ENCODE assay signal across 8 cellular contexts in genomic region chrX:13742397-13743176, GRCh38. TPM values are rescaled to one million over a fixed set of nuclear protein-coding genes. Genes with fewer than 3 reads are reported as not detected.
DNase-seq lines count a peak whose midpoint lies in the region; ATAC-seq and TF ChIP-seq lines count a peak whose summit lies in the region.

No MANE protein-coding gene starts in this region.

- peak overlapping the region; percentile 88 to 89 for H3K27ac Mint-ChIP-seq in T-cell

- H3K9me3 Mint-ChIP-seq in T-cell, result no peaks in the 10 kb centered on the region

- H3K36me3 ChIP-seq in gastroesophageal sphincter, result peaks cover 0 to 27% of the 10 kb centered on the region in 2 donors

- H3K36me3 Mint-ChIP-seq in T-cell, result peaks cover 20% of the 10 kb centered on the region

- POLR2A ChIA-PET in T-cell (lab: Charles Lee), result interaction anchor here in 1 of 2 donors (0.5 to 1.3 kb wide), 4 partner anchors 8 to 73 kb away, joined by 3 to 11 read pairs (median 3); partner anchors contain the start of genes OFD1 and TRAPPC2

- peak overlapping the region; percentile 50 to 70 (median 56) for H3K4me3 Mint-ChIP-seq in T-cell

- H3K4me1 ChIP-seq in gastroesophageal sphincter, result peaks cover 0 to 4% (median 0%) of the 10 kb centered on the region in 3 donors

- peaks cover 0 to 5% of the 10 kb centered on the region in 2 donors for H3K27me3 Mint-ChIP-seq in T-cell

- no peak overlapping the region for H3K4me3 ChIP-seq in gastroesophageal sphincter

- peak overlapping the region in 3 of 4 donors; percentile 32 to 64 (median 41) for H3K27ac ChIP-seq in gastroesophageal sphincter

- DNase-seq in T-cell (peak in 28 of 34 experiments; percentile 6 to 38 (median 23)), posterior vena cava (ENCODE audit: low spot score) (no peak), NCI-H526 (lab: John Stamatoyannopoulos, UW) (no peak), occipital lobe (lab: John Stamatoyannopoulos, UW) (no peak), NCI-H2227 treated with DMSO at 0.1 percent for 48 hours (lab: John Stamatoyannopoulos, UW) (no peak)

- CTCF ChIA-PET in T-cell (lab: Charles Lee), result interaction anchor here (0.5 to 0.6 kb wide), 3 partner anchors 8 to 15 kb away, joined by 3 to 4 read pairs (median 3); no protein-coding TSS in a partner anchor

- intact Hi-C loops in posterior vena cava (cut with DNase I), result no loop called here

- WGBS in gastroesophageal sphincter (ENCODE audit: low coverage in 1 of 2), 2 donors, result 51 to 79% methylated on average over 6 to 11 of the region's 13 CpGs

- peaks cover 21 to 46% (median 29%) of the 10 kb centered on the region in 3 donors for H3K4me1 Mint-ChIP-seq in T-cell

- no peaks in the 10 kb centered on the region for H3K27me3 ChIP-seq in gastroesophageal sphincter

- ATAC-seq in GM18868 (IDR thresholded peaks at IDR 0.05; ENCODE audit: unreplicated experiment) (peak; percentile 95), HG02840 (IDR thresholded peaks at IDR 0.05; ENCODE audit: low FRiP score, unreplicated experiment) (peak; percentile 84), T-cell (replicated peaks in 1 of 4) (peak; percentile 45 to 91 (median 70)), gastroesophageal sphincter (peak; percentile 65)

- no peaks in the 10 kb centered on the region for H3K9me3 ChIP-seq in gastroesophageal sphincter

- no peak for TF ChIP-seq POLR2A in gastroesophageal sphincter (IDR thresholded peaks at IDR 0.05)

- TF ChIP-seq CTCF in gastroesophageal sphincter (IDR thresholded peaks at IDR 0.05), result no peak

- TF ChIP-seq EP300 in gastroesophageal sphincter (IDR thresholded peaks at IDR 0.05), result no peak

RNA-seq across cellular contexts. Expression of gene OFD1, which starts 8.0 kb away (rescaled TPM):
- total RNA-seq in T-cell (10 to 100 TPM; 78.8 to 96.8 (median 89.3) TPM), gastroesophageal sphincter (10 to 100 TPM; 15.2 to 26.6 (median 22.5) TPM), posterior vena cava (10 to 100 TPM; 18.2 to 19.9 TPM), occipital lobe (20.7 TPM)

RNA-seq across cellular contexts. Expression of gene TRAPPC2, which starts 8.2 kb away (rescaled TPM):
- total RNA-seq in T-cell, result 10 to 100 TPM; 24.8 to 32.9 (median 29.7) TPM
- 10 to 100 TPM; 14.3 to 17.3 (median 16.0) TPM for total RNA-seq in gastroesophageal sphincter
- total RNA-seq in posterior vena cava, result 10 to 100 TPM; 15.0 to 15.8 TPM
- total RNA-seq in occipital lobe, result 76.7 TPM

RNA-seq across cellular contexts. Expression of gene RAB9A, which starts 53.7 kb away (rescaled TPM):
- total RNA-seq in T-cell (10 to 100 TPM; 12.2 to 27.3 (median 16.4) TPM), gastroesophageal sphincter (10 to 100 TPM; 29.6 to 50.7 (median 38.3) TPM), posterior vena cava (10 to 100 TPM; 16.2 to 19.0 TPM), occipital lobe (29.2 TPM)

Comparison
In these comparisons a context has a peak if more than half of its experiments do, and no peak if none do; other contexts are left out.
1. DNase-seq: peak in T-cell (28 of 34); none in posterior vena cava (single experiment), NCI-H526 (0 of 2), occipital lobe (single experiment) and NCI-H2227 treated with DMSO at 0.1 percent for 48 hours (single experiment).
2. Peak in every context shown above with its lines, with median percentiles within 50 percentile points of each other: ATAC-seq.